8 cellular contexts compared by ENCODE assay signal in the genomic region with DNA sequence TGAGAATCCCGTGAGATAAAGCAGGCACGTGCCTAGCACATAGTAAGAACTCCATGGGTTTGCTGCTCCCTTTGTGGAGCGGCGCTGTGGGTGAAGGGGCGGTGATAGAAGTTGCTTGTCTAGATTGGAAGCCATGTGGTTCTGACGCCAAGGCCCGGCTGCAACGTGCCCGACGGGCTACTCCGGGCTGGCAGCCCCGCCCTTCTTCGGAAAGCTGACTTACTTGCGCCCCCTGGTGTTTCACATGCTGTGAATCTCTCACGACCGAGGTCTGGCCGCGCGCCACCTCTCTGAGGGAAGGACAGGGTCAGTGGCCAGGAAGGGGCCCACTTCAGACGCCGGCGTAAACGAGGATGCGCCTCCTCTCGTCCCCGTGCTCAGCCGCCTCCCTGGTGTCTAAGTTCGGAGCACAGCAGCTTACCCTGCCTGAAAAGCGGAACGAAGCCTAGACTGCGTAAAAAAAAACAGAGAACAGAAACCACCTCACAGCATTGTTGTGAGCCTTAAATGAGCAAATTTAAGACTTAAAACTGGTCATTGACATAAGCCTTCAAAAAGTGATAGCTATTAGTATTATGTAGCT. TPM values are rescaled to one million over a fixed set of nuclear protein-coding genes. Genes with fewer than 3 reads are reported as not detected.
A peak's percentile ranks its signal among the peaks of the same experiment; 100 is the strongest.
DNase-seq lines count a peak whose midpoint lies in the region; ATAC-seq and TF ChIP-seq lines count a peak whose summit lies in the region.

No MANE protein-coding gene starts in this region.

- intact Hi-C loops in CD14-positive monocyte (cut with micrococcal nuclease) = loop anchor here (1.0 to 10.0 kb wide), 3 partner anchors 74 to 149 kb away; a partner anchor contains a TSS
- intact Hi-C loops in dendritic cell treated with granulocyte-macrophage colony-stimulating factor and Interleukin-4, amounts not matched to agents 40 ng/mL and 50 ng/mL, for 4 days (cut with micrococcal nuclease) = loop anchor here (1.0 to 10.0 kb wide), 5 partner anchors 34 to 239 kb away; a partner anchor contains a TSS

- TF ChIP-seq CTCF in CD14-positive monocyte (IDR thresholded peaks at IDR 0.05) = peak; percentile 83
- TF ChIP-seq CTCF in liver (IDR thresholded peaks at IDR 0.05; ENCODE audit: low read depth, low read length, missing input control) = peak; percentile 79

- peak overlapping the region in 1 of 2 donors; percentile 32 for H3K27ac ChIP-seq in liver (ENCODE audit: low read depth in 1 of 2, low read length in 2 of 2)

- H3K9me3 ChIP-seq in liver (ENCODE audit: control insufficient read depth in 4 of 4, low read length in 3 of 4) = no peaks in the 10 kb centered on the region

- no peaks in the 10 kb centered on the region for H3K27me3 ChIP-seq in liver (ENCODE audit: control insufficient read depth in 4 of 4, insufficient read depth in 4 of 4, low read length in 3 of 4)

- ATAC-seq in GM19372 (IDR thresholded peaks at IDR 0.05; ENCODE audit: low read depth, unreplicated experiment) = peak; percentile 96
- peak; percentile 91 for ATAC-seq in HG03520 (IDR thresholded peaks at IDR 0.05; ENCODE audit: unreplicated experiment)

- no peak overlapping the region for H3K9ac ChIP-seq in liver (ENCODE audit: low read depth in 1 of 2, low read length in 2 of 2)

- H3K4me1 Mint-ChIP-seq in CD14-positive monocyte = peaks cover 42% of the 10 kb centered on the region
- peaks cover 60% of the 10 kb centered on the region for H3K4me1 Mint-ChIP-seq in dendritic cell treated with granulocyte-macrophage colony-stimulating factor and Interleukin-4, amounts not matched to agents 40 ng/mL and 50 ng/mL, for 4 days (ENCODE audit: low read depth)

- no peaks in the 10 kb centered on the region for H3K36me3 Mint-ChIP-seq in CD14-positive monocyte
- peaks cover 34% of the 10 kb centered on the region for H3K36me3 Mint-ChIP-seq in dendritic cell treated with granulocyte-macrophage colony-stimulating factor and Interleukin-4, amounts not matched to agents 40 ng/mL and 50 ng/mL, for 4 days (ENCODE audit: low read depth)

- H3K4me3 ChIP-seq in liver (ENCODE audit: low read depth in 1 of 3, low read length in 3 of 3) = peak overlapping the region in 2 of 3 donors; percentile 9 to 28

- peak; percentile 96 for DNase-seq in CD14-positive monocyte (ENCODE audit: low spot score)
- DNase-seq in NCI-H526 treated with DMSO at 0.1 percent for 48 hours (lab: John Stamatoyannopoulos, UW) = peak; percentile 87
- DNase-seq in activated CD4-positive, alpha-beta T cell treated with anti-CD3 and anti-CD28 coated beads, Interleukin-2, amount 50 U/mL, for 24 hours (ENCODE audit: low read depth in 1 of 2, low spot score in 1 of 2) = peak; percentile 74 to 83
- DNase-seq in stimulated activated CD4-positive, alpha-beta T cell treated with anti-CD3 and anti-CD28 coated beads, Interleukin-4, amount 100 ng/mL, for 24 hours = peak; percentile 91

- H3K27me3 Mint-ChIP-seq in CD14-positive monocyte (ENCODE audit: low read depth in 3 of 3) = peaks cover 3 to 5% (median 3%) of the 10 kb centered on the region in 3 donors
- H3K27me3 Mint-ChIP-seq in dendritic cell treated with granulocyte-macrophage colony-stimulating factor and Interleukin-4, amounts not matched to agents 40 ng/mL and 50 ng/mL, for 4 days = no peaks in the 10 kb centered on the region

- peak overlapping the region; percentile 66 to 78 for H3K4me3 Mint-ChIP-seq in CD14-positive monocyte
- peak overlapping the region; percentile 45 for H3K4me3 Mint-ChIP-seq in dendritic cell treated with granulocyte-macrophage colony-stimulating factor and Interleukin-4, amounts not matched to agents 40 ng/mL and 50 ng/mL, for 4 days

- no peaks in the 10 kb centered on the region for H3K36me3 ChIP-seq in liver (ENCODE audit: control insufficient read depth in 4 of 4, insufficient read depth in 3 of 4, low read depth in 1 of 4, low read length in 3 of 4)

- peak; percentile 88 to 93 for TF ChIP-seq RAD21 in liver (IDR thresholded peaks at IDR 0.05)

- peaks cover 0 to 2% (median 0%) of the 10 kb centered on the region in 7 donors for H3K9me3 Mint-ChIP-seq in CD14-positive monocyte
- no peaks in the 10 kb centered on the region for H3K9me3 Mint-ChIP-seq in dendritic cell treated with granulocyte-macrophage colony-stimulating factor and Interleukin-4, amounts not matched to agents 40 ng/mL and 50 ng/mL, for 4 days

- H3K27ac Mint-ChIP-seq in CD14-positive monocyte = peak overlapping the region; percentile 84 to 95 (median 89)
- peak overlapping the region; percentile 89 for H3K27ac Mint-ChIP-seq in dendritic cell treated with granulocyte-macrophage colony-stimulating factor and Interleukin-4, amounts not matched to agents 40 ng/mL and 50 ng/mL, for 4 days

- WGBS in liver = 4% methylated on average over 31 of the region's 31 CpGs

- peaks cover 0 to 10% (median 6%) of the 10 kb centered on the region in 4 donors for H3K4me1 ChIP-seq in liver (ENCODE audit: control insufficient read depth in 4 of 4, insufficient read depth in 4 of 4, low read length in 3 of 4)

TF ChIP-seq in liver, 16 proteins besides CTCF, POLR2A, EP300 and RAD21:
- TF ChIP-seq, protein P1, sequence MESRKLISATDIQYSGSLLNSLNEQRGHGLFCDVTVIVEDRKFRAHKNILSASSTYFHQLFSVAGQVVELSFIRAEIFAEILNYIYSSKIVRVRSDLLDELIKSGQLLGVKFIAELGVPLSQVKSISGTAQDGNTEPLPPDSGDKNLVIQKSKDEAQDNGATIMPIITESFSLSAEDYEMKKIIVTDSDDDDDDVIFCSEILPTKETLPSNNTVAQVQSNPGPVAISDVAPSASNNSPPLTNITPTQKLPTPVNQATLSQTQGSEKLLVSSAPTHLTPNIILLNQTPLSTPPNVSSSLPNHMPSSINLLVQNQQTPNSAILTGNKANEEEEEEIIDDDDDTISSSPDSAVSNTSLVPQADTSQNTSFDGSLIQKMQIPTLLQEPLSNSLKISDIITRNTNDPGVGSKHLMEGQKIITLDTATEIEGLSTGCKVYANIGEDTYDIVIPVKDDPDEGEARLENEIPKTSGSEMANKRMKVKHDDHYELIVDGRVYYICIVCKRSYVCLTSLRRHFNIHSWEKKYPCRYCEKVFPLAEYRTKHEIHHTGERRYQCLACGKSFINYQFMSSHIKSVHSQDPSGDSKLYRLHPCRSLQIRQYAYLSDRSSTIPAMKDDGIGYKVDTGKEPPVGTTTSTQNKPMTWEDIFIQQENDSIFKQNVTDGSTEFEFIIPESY (IDR thresholded peaks at IDR 0.05) = no peak
- peak; percentile 37 for TF ChIP-seq YY1 (IDR thresholded peaks at IDR 0.05)
- no peak for TF ChIP-seq JUND (IDR thresholded peaks at IDR 0.05)
- TF ChIP-seq RXRA (IDR thresholded peaks at IDR 0.05) = peak; percentile 37 to 51
- TF ChIP-seq, protein P2, sequence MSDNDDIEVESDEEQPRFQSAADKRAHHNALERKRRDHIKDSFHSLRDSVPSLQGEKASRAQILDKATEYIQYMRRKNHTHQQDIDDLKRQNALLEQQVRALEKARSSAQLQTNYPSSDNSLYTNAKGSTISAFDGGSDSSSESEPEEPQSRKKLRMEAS (IDR thresholded peaks at IDR 0.05) = peak; percentile 75
- peak; percentile 33 for TF ChIP-seq NR2F2 (IDR thresholded peaks at IDR 0.05)
- TF ChIP-seq SP1 (IDR thresholded peaks at IDR 0.05) = peak; percentile 39
- TF ChIP-seq, protein P3, sequence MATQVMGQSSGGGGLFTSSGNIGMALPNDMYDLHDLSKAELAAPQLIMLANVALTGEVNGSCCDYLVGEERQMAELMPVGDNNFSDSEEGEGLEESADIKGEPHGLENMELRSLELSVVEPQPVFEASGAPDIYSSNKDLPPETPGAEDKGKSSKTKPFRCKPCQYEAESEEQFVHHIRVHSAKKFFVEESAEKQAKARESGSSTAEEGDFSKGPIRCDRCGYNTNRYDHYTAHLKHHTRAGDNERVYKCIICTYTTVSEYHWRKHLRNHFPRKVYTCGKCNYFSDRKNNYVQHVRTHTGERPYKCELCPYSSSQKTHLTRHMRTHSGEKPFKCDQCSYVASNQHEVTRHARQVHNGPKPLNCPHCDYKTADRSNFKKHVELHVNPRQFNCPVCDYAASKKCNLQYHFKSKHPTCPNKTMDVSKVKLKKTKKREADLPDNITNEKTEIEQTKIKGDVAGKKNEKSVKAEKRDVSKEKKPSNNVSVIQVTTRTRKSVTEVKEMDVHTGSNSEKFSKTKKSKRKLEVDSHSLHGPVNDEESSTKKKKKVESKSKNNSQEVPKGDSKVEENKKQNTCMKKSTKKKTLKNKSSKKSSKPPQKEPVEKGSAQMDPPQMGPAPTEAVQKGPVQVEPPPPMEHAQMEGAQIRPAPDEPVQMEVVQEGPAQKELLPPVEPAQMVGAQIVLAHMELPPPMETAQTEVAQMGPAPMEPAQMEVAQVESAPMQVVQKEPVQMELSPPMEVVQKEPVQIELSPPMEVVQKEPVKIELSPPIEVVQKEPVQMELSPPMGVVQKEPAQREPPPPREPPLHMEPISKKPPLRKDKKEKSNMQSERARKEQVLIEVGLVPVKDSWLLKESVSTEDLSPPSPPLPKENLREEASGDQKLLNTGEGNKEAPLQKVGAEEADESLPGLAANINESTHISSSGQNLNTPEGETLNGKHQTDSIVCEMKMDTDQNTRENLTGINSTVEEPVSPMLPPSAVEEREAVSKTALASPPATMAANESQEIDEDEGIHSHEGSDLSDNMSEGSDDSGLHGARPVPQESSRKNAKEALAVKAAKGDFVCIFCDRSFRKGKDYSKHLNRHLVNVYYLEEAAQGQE (IDR thresholded peaks at IDR 0.05) = no peak

RNA-seq across cellular contexts. Expression of a gene that starts 42.6 kb away (rescaled TPM):
- polyA plus RNA-seq in CD14-positive monocyte (under 1 TPM in 1 of 2 donors, not detected in 1; 0.07 TPM), liver (under 1 TPM; 0.07 to 0.33 TPM)
- total RNA-seq in liver = under 1 TPM; 0.42 to 0.92 TPM
